ENCODE assay signal across 29 cellular contexts in the genomic region with DNA sequence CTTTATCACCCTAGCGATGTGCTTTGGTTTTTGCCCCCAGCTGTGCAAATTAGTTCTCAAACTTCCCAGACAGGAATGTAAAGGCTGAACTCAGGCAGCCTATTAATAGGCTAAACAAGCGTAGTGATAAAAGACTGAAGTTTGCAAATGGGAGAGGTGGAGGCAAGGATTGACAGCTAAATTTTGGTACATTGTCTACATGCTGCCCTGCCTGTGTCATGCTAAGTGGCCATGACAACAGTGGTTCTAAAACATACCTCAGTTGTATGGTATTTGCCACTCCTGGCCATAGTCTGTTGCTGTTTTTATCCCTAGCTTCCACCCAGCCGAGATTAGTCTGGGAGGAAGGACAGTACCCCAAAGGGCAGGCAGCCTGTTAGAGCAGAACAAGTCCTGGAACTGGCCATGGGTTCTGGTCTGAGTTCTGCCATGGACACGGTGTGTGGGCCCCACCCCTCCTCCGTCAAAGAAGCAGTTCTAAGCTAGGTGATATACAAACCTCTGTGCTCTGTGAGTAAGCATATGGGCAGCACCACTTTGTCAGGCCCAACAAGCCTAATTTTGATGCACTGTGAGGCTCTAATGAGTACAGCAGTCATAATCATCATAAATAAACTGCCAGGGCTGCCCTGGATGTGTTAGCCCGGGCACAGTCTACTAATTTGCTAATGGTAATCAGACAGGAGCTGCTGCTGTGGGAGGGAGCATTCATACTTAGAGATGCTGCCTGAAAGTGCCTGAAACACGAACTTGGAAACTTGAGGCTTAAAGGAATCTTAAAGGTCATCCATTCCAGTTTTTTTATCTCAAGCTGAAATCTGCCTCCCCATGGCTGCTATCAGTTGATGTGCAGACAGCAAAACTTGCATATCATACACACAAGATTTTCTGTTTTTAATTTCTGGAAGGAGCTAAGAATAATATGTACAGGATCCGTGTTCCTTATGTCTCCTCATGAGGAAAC.
DNase-seq lines count a peak whose midpoint lies in the region; ATAC-seq, FAIRE-seq and TF ChIP-seq lines count a peak whose summit lies in the region.
"Had no signal": no experiment of that assay in that cellular context is flagged by ENCODE, and none has a peak within 500 bp of the region (broad histone marks: within the 10 kb centered on the region; RNA-seq: fewer than 3 reads in every experiment).

No MANE protein-coding gene starts in this region.

- no peak overlapping the region for H2AFZ ChIP-seq in astrocyte (ENCODE audit: low read depth, low read length)
- H2AFZ ChIP-seq: hepatocyte, parathyroid adenoma had no signal

- no peak overlapping the region for H3K4me3 ChIP-seq in astrocyte (ENCODE audit: insufficient read depth, low read depth, low read length)
- H3K4me3 ChIP-seq: hepatocyte, left lung, transverse colon had no signal

- H3K27me3 Mint-ChIP-seq in astrocyte (ENCODE audit: low read depth, unreplicated experiment) = no peaks in the 10 kb centered on the region
- H3K27me3 Mint-ChIP-seq in progenitor cell of endocrine pancreas = no peaks in the 10 kb centered on the region
- H3K27me3 Mint-ChIP-seq: activated CD4-positive, alpha-beta memory T cell treated with anti-CD3 and anti-CD28 coated beads, Interleukin-2, amount 10 ng/mL, durations not matched to agents 7 days and 5 days; B cell; brain; effector memory CD8-positive, alpha-beta T cell had no signal

- DNase-seq in Right ventricle myocardium superior = no peak
- no peak for DNase-seq in cardiac septum (ENCODE audit: low spot score)
- DNase-seq in astrocyte (ENCODE audit: low read depth) = peak; percentile 29
- DNase-seq in kidney tubule cell (ENCODE audit: low spot score) = peak; percentile 15
- no peak for DNase-seq in AML-193 (lab: John Stamatoyannopoulos, UW)
- no peak for DNase-seq in dedifferentiated amniotic fluid mesenchymal stem cell (ENCODE audit: extremely low spot score)
- DNase-seq in NCI-H446 treated with DMSO at 0.1 percent for 48 hours (lab: John Stamatoyannopoulos, UW) = no peak
- DNase-seq in progenitor cell of endocrine pancreas (ENCODE audit: low spot score, unreplicated experiment) = no peak
- DNase-seq: activated CD4-positive, alpha-beta memory T cell treated with anti-CD3 and anti-CD28 coated beads, Interleukin-2, amount 10 ng/mL, durations not matched to agents 7 days and 5 days; activated effector memory CD4-positive, alpha-beta T cell treated with Interleukin-2 at 50 U/mL for 16 hours; effector memory CD8-positive, alpha-beta T cell; GOT3; left lung; midbrain; NCI-H187 treated with DMSO at 0.1 percent for 48 hours; NCI-H774; stimulated activated CD8-positive, alpha-beta memory T cell treated with anti-CD3 and anti-CD28 coated beads, Interleukin-4, amount 100 ng/mL, for 48 hours; T1000; transverse colon had no signal

- H3K9me3 ChIP-seq in astrocyte (ENCODE audit: insufficient read depth, low read depth, low read length) = no peaks in the 10 kb centered on the region
- H3K9me3 ChIP-seq: left lung, transverse colon had no signal

- no peak overlapping the region for H3K4me2 ChIP-seq in astrocyte (ENCODE audit: low read length)
- H3K4me2 ChIP-seq: hepatocyte had no signal

- FAIRE-seq in astrocyte (lab: Jason Lieb, UNC) = no peak
- FAIRE-seq: A204.1, colon had no signal

- H3K27ac ChIP-seq in astrocyte (ENCODE audit: low read depth, low read length) = no peak overlapping the region
- H3K27ac ChIP-seq: foreskin keratinocyte, hepatocyte, left lung, parathyroid adenoma, RWPE1, transverse colon had no signal

- no peaks in the 10 kb centered on the region for H3K79me2 ChIP-seq in astrocyte (ENCODE audit: insufficient read depth, low read length)
- H3K79me2 ChIP-seq: hepatocyte, parathyroid adenoma had no signal

- H3K36me3 ChIP-seq in astrocyte (ENCODE audit: insufficient read depth, low read length) = no peaks in the 10 kb centered on the region
- H3K36me3 ChIP-seq: left lung, transverse colon had no signal

- ATAC-seq in Right ventricle myocardium superior (ENCODE audit: poor library complexity) = peak; percentile 80
- ATAC-seq: effector memory CD8-positive, alpha-beta T cell; esophagus mucosa; foreskin keratinocyte; left lung had no signal

- intact Hi-C loops in Right ventricle myocardium superior (cut with DNase I) (no loop called here), cardiac septum (cut with DNase I) (no loop called here)

- H3K9ac ChIP-seq in astrocyte (ENCODE audit: low read length) = no peak overlapping the region
- H3K9ac ChIP-seq: parathyroid adenoma had no signal

- H3K4me1 ChIP-seq in astrocyte (ENCODE audit: insufficient read depth, low read length) = no peaks in the 10 kb centered on the region
- H3K4me1 ChIP-seq: foreskin keratinocyte, left lung, parathyroid adenoma, transverse colon had no signal

- H3K9me3 Mint-ChIP-seq in astrocyte (ENCODE audit: unreplicated experiment) (no peaks in the 10 kb centered on the region), progenitor cell of endocrine pancreas (ENCODE audit: low read depth) (no peaks in the 10 kb centered on the region)
- H3K9me3 Mint-ChIP-seq: activated CD4-positive, alpha-beta memory T cell treated with anti-CD3 and anti-CD28 coated beads, Interleukin-2, amount 10 ng/mL, durations not matched to agents 7 days and 5 days; effector memory CD8-positive, alpha-beta T cell; nephron had no signal

- H3K27ac Mint-ChIP-seq in astrocyte (ENCODE audit: unreplicated experiment) (peak overlapping the region; percentile 93), progenitor cell of endocrine pancreas (no peak overlapping the region)
- H3K27ac Mint-ChIP-seq: activated CD4-positive, alpha-beta memory T cell treated with anti-CD3 and anti-CD28 coated beads, Interleukin-2, amount 10 ng/mL, durations not matched to agents 7 days and 5 days; B cell; effector memory CD8-positive, alpha-beta T cell had no signal

- no peak for TF ChIP-seq CTCF in astrocyte (IDR thresholded peaks at IDR 0.05; ENCODE audit: insufficient read depth, low read depth, low read length)
- no peak for TF ChIP-seq CTCF in progenitor cell of endocrine pancreas (IDR thresholded peaks at IDR 0.05; ENCODE audit: unreplicated experiment)

- H3K27me3 ChIP-seq in astrocyte (ENCODE audit: insufficient read depth, low read length) = no peaks in the 10 kb centered on the region
- H3K27me3 ChIP-seq: foreskin keratinocyte, hepatocyte, left lung, transverse colon had no signal

- no peak overlapping the region for H3K4me3 Mint-ChIP-seq in astrocyte (ENCODE audit: unreplicated experiment)
- H3K4me3 Mint-ChIP-seq in progenitor cell of endocrine pancreas (ENCODE audit: low read depth) = no peak overlapping the region
- H3K4me3 Mint-ChIP-seq: activated CD4-positive, alpha-beta memory T cell treated with anti-CD3 and anti-CD28 coated beads, Interleukin-2, amount 10 ng/mL, durations not matched to agents 7 days and 5 days; B cell; effector memory CD8-positive, alpha-beta T cell; nephron had no signal

- no peaks in the 10 kb centered on the region for H4K20me1 ChIP-seq in astrocyte (ENCODE audit: insufficient read depth, low read length)

- H3K36me3 Mint-ChIP-seq in astrocyte (ENCODE audit: low read depth, unreplicated experiment) = peaks cover 2% of the 10 kb centered on the region
- H3K36me3 Mint-ChIP-seq in progenitor cell of endocrine pancreas (ENCODE audit: insufficient read depth) = no peaks in the 10 kb centered on the region
- H3K36me3 Mint-ChIP-seq: brain had no signal

- H3K4me1 Mint-ChIP-seq in astrocyte (ENCODE audit: low read depth, unreplicated experiment) (peaks cover 20% of the 10 kb centered on the region), progenitor cell of endocrine pancreas (ENCODE audit: low read depth) (peaks cover 5% of the 10 kb centered on the region)
- H3K4me1 Mint-ChIP-seq: activated CD4-positive, alpha-beta memory T cell treated with anti-CD3 and anti-CD28 coated beads, Interleukin-2, amount 10 ng/mL, durations not matched to agents 7 days and 5 days; B cell had no signal

Comparison
In these comparisons a context has a peak if more than half of its experiments do, and no peak if none do; other contexts are left out.
1. DNase-seq: peak in astrocyte (single experiment) and kidney tubule cell (single experiment); none in Right ventricle myocardium superior (single experiment), cardiac septum (single experiment), AML-193 (0 of 2), dedifferentiated amniotic fluid mesenchymal stem cell (single experiment), NCI-H446 treated with DMSO at 0.1 percent for 48 hours (single experiment) and progenitor cell of endocrine pancreas (single experiment).